In genomic region chr11:40162901-40163300, GRCh38 we compare ENCODE assay signal across 28 cellular contexts.
"Had no signal": no experiment of that assay in that cellular context is flagged by ENCODE, and none has a peak within 500 bp of the region (broad histone marks: within the 10 kb centered on the region; RNA-seq: fewer than 3 reads in every experiment).

No MANE protein-coding gene starts in this region.

- H3K27me3 Mint-ChIP-seq: activated CD4-positive, alpha-beta memory T cell treated with anti-CD3 and anti-CD28 coated beads, Interleukin-2, amount 10 ng/mL, durations not matched to agents 7 days and 5 days; activated naive CD8-positive, alpha-beta T cell; activated T-helper 17 cell treated with anti-CD3 and anti-CD28 coated beads, Interleukin-2, amount 50 U/mL, for 72 hours; T-cell had no signal

- H3K4me3 Mint-ChIP-seq: activated CD4-positive, alpha-beta memory T cell treated with anti-CD3 and anti-CD28 coated beads, Interleukin-2, amount 10 ng/mL, durations not matched to agents 7 days and 5 days; activated naive CD4-positive, alpha-beta T cell treated with anti-CD3 and anti-CD28 coated beads for 36 hours; activated naive CD8-positive, alpha-beta T cell; activated T-helper 17 cell treated with anti-CD3 and anti-CD28 coated beads, Interleukin-2, amount 50 U/mL, for 72 hours; T-cell had no signal

- H3K36me3 Mint-ChIP-seq: activated naive CD8-positive, alpha-beta T cell; T-cell had no signal

- DNase-seq: activated CD4-positive, alpha-beta memory T cell treated with anti-CD3 and anti-CD28 coated beads, Interleukin-2, amount 10 ng/mL, durations not matched to agents 7 days and 5 days; activated CD4-positive, alpha-beta T cell treated with anti-CD3 and anti-CD28 coated beads, Interleukin-2, amount 50 U/mL, for 1 hour; activated CD4-positive, CD25-positive, alpha-beta regulatory T cell; activated gamma-delta T cell; activated naive CD4-positive, alpha-beta T cell treated with anti-CD3 and anti-CD28 coated beads for 36 hours; activated T-cell treated with anti-CD3 and anti-CD28 coated beads for 4 hours; activated T-cell treated with anti-CD3 and anti-CD28 coated beads, Interleukin-2, amount 50 U/mL, for 48 hours; amygdala; brain microvascular endothelial cell; IMR-90; Kasumi-1; KBM-7; NCI-H1048; NCI-H1930; NCI-H2171; NCI-H2227 treated with DMSO at 0.1 percent for 48 hours; NCI-H446 treated with DMSO at 0.1 percent for 48 hours; NCI-H524 treated with DMSO at 0.1 percent for 48 hours; NCI-H774; PC-3; SHP77; T-cell; T-helper 2 cell; T1000 had no signal

- H3K27ac Mint-ChIP-seq: activated CD4-positive, alpha-beta memory T cell treated with anti-CD3 and anti-CD28 coated beads, Interleukin-2, amount 10 ng/mL, durations not matched to agents 7 days and 5 days; activated naive CD4-positive, alpha-beta T cell treated with anti-CD3 and anti-CD28 coated beads for 36 hours; activated naive CD8-positive, alpha-beta T cell; activated T-helper 17 cell treated with anti-CD3 and anti-CD28 coated beads, Interleukin-2, amount 50 U/mL, for 72 hours; T-cell had no signal

- H3K4me1 Mint-ChIP-seq: activated CD4-positive, alpha-beta memory T cell treated with anti-CD3 and anti-CD28 coated beads, Interleukin-2, amount 10 ng/mL, durations not matched to agents 7 days and 5 days; activated T-helper 17 cell treated with anti-CD3 and anti-CD28 coated beads, Interleukin-2, amount 50 U/mL, for 72 hours; T-cell had no signal

- H3K27ac ChIP-seq: brain microvascular endothelial cell, cardiac muscle cell, VCaP had no signal

- ATAC-seq: activated T-helper 17 cell treated with anti-CD3 and anti-CD28 coated beads, Interleukin-2, amount 50 U/mL, for 72 hours; PC-3; T-cell had no signal

- H3K4me3 ChIP-seq: cardiac muscle cell had no signal

- H3K27me3 ChIP-seq: brain microvascular endothelial cell, cardiac muscle cell had no signal

- H3K36me3 ChIP-seq: brain microvascular endothelial cell, cardiac muscle cell had no signal
